In the genomic region with DNA sequence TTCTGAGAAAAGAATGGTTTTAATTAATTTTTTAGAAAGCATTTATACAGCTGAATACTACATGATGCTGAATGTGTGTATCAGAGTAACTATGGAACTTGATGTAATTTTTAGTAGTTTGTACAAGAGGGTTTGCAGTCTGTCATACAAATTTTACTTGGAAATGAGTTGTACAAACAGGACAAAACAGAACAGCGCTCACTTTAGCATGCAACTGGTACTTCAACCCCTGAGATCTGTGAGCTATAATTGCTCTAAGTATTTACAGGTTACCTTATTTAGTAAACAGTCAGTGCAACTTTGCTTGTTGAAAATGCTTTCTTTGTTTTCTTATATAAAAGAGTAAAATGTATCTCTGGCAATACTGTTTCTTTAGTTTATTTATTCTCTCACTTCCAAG, we compare ENCODE assay signal across 11 cellular contexts. TPM values are rescaled to one million over a fixed set of nuclear protein-coding genes. Genes with fewer than 3 reads are reported as not detected.
DNase-seq lines count a peak whose midpoint lies in the region; ATAC-seq, FAIRE-seq and TF ChIP-seq lines count a peak whose summit lies in the region.
"Had no signal": no experiment of that assay in that cellular context is flagged by ENCODE, and none has a peak within 500 bp of the region (broad histone marks: within the 10 kb centered on the region; RNA-seq: fewer than 3 reads in every experiment).

No MANE protein-coding gene starts in this region.

- DNase-seq in GM12891 (ENCODE audit: insufficient read length, low spot score) (no peak), OCI-M1 (lab: John Stamatoyannopoulos, UW) (peak; percentile 25), fibroblast of peridontal ligament (ENCODE audit: extremely low read depth) (peak; percentile 53), prostate gland (ENCODE audit: low spot score) (no peak), adrenal gland (no peak), NCI-H187 treated with DMSO at 0.1 percent for 48 hours (lab: John Stamatoyannopoulos, UW) (no peak)
- DNase-seq in activated CD8-positive, alpha-beta memory T cell treated with anti-CD3 and anti-CD28 coated beads, Interleukin-2, amount 10 ng/mL, durations not matched to agents 7 days and 5 days, result no peak
- DNase-seq: activated CD8-positive, alpha-beta memory T cell treated with anti-CD3 and anti-CD28 coated beads for 24 hours; effector CD4-positive, alpha-beta T cell had no signal

- H3K4me1 ChIP-seq in prostate gland (replicated peaks) (peaks cover 2% of the 10 kb centered on the region), adrenal gland (replicated peaks in 1 of 2) (no peaks in the 10 kb centered on the region)

- H3K27ac Mint-ChIP-seq in activated CD8-positive, alpha-beta memory T cell treated with anti-CD3 and anti-CD28 coated beads, Interleukin-2, amount 10 ng/mL, durations not matched to agents 7 days and 5 days, result no peak overlapping the region

- WGBS in prostate gland, result 13% methylated on average over 1 of the region's 1 CpG
- WGBS in adrenal gland, 4 donors, result 16 to 39% (median 32%) methylated on average over 1 of the region's 1 CpG

- H3K4me3 Mint-ChIP-seq in activated CD8-positive, alpha-beta memory T cell treated with anti-CD3 and anti-CD28 coated beads, Interleukin-2, amount 10 ng/mL, durations not matched to agents 7 days and 5 days, result no peak overlapping the region

- H3K9me3 ChIP-seq in prostate gland (no peaks in the 10 kb centered on the region), adrenal gland (replicated peaks in 1 of 3) (no peaks in the 10 kb centered on the region)

- CTCF ChIA-PET in activated CD8-positive, alpha-beta memory T cell treated with anti-CD3 and anti-CD28 coated beads, Interleukin-2, amount 10 ng/mL, durations not matched to agents 7 days and 5 days (lab: Charles Lee), result no interaction called here

- TF ChIP-seq POLR2A in GM12891 (IDR thresholded peaks at IDR 0.05; ENCODE audit: low read depth, low read length) (peak; percentile 43; the same call in 1 of the 2 replicates), prostate gland (IDR thresholded peaks at IDR 0.05) (no peak), adrenal gland (IDR thresholded peaks at IDR 0.05) (no peak)

- H3K4me1 Mint-ChIP-seq in activated CD8-positive, alpha-beta memory T cell treated with anti-CD3 and anti-CD28 coated beads, Interleukin-2, amount 10 ng/mL, durations not matched to agents 7 days and 5 days, result no peaks in the 10 kb centered on the region

- H3K27me3 ChIP-seq in prostate gland (replicated peaks; ENCODE audit: insufficient read depth) (no peaks in the 10 kb centered on the region), adrenal gland (peaks cover 16% of the 10 kb centered on the region)

- no peak for FAIRE-seq in GM12891 (lab: Jason Lieb, UNC)

- TF ChIP-seq CTCF in prostate gland (IDR thresholded peaks at IDR 0.05) (peak in 1 of 4 experiments; percentile 23), adrenal gland (IDR thresholded peaks at IDR 0.05) (peak in 1 of 6 experiments; percentile 7)

- peaks cover 72% of the 10 kb centered on the region for H3K27me3 Mint-ChIP-seq in activated CD8-positive, alpha-beta memory T cell treated with anti-CD3 and anti-CD28 coated beads, Interleukin-2, amount 10 ng/mL, durations not matched to agents 7 days and 5 days

- intact Hi-C loops in prostate gland (cut with DNase I), result no loop called here
- intact Hi-C loops in adrenal gland (cut with DNase I), result no loop called here

- H3K36me3 Mint-ChIP-seq in activated CD8-positive, alpha-beta memory T cell treated with anti-CD3 and anti-CD28 coated beads, Interleukin-2, amount 10 ng/mL, durations not matched to agents 7 days and 5 days, result no peaks in the 10 kb centered on the region

- H3K36me3 ChIP-seq in prostate gland (no peaks in the 10 kb centered on the region), adrenal gland (replicated peaks in 1 of 2) (no peaks in the 10 kb centered on the region)

- peak overlapping the region; percentile 5 to 13 for H3K4me3 ChIP-seq in prostate gland
- H3K4me3 ChIP-seq in adrenal gland, result peak overlapping the region in 1 of 4 donors; percentile 25

- ATAC-seq in HG02938 (IDR thresholded peaks at IDR 0.05; ENCODE audit: unreplicated experiment), result no peak
- ATAC-seq in activated CD8-positive, alpha-beta memory T cell treated with anti-CD3 and anti-CD28 coated beads, Interleukin-2, amount 10 ng/mL, durations not matched to agents 7 days and 5 days, result no peak
- ATAC-seq: Panc1 had no signal

- no peaks in the 10 kb centered on the region for H3K9me3 Mint-ChIP-seq in activated CD8-positive, alpha-beta memory T cell treated with anti-CD3 and anti-CD28 coated beads, Interleukin-2, amount 10 ng/mL, durations not matched to agents 7 days and 5 days (ENCODE audit: low read depth)

- H3K27ac ChIP-seq in prostate gland (peak overlapping the region; percentile 45 to 68), adrenal gland (peak overlapping the region in 1 of 5 donors; percentile 13)

TF ChIP-seq in GM12891, 5 proteins besides CTCF, POLR2A, EP300 and RAD21:
- TF ChIP-seq POLR2AphosphoS5 (IDR thresholded peaks at IDR 0.05; ENCODE audit: low read depth, low read length) (no peak), PAX5 (IDR thresholded peaks at IDR 0.05; ENCODE audit: insufficient read depth, low read length, severe bottlenecking) (no peak), POU2F2 (IDR thresholded peaks at IDR 0.05; ENCODE audit: low read depth, low read length) (no peak), SPI1 (IDR thresholded peaks at IDR 0.05; ENCODE audit: low read depth, low read length) (no peak), TAF1 (IDR thresholded peaks at IDR 0.05; ENCODE audit: low read depth, low read length) (no peak; the same call in 1 of the 2 replicates)

RNA-seq across cellular contexts. Expression of a gene that starts 0.7 kb away (rescaled TPM):
- polyA plus RNA-seq in GM12891 (2012; ENCODE audit: low read depth, missing spikeins), result 19.6 TPM
- total RNA-seq in prostate gland (10 to 100 TPM; 21.2 to 74.1 TPM), adrenal gland (1 to 10 TPM in 7 of 8 donors, under 1 TPM in 1; 0.88 to 6.7 (median 3.3) TPM)
- 1 to 10 TPM; 1.2 to 3.8 (median 2.0) TPM for polyA plus RNA-seq in adrenal gland
- total RNA-seq in activated CD8-positive, alpha-beta memory T cell treated with anti-CD3 and anti-CD28 coated beads, Interleukin-2, amount 10 ng/mL, durations not matched to agents 7 days and 5 days, result under 1 TPM; 0.12 to 0.28 TPM

Comparison
In these comparisons a context has a peak if more than half of its experiments do, and no peak if none do; other contexts are left out.
1. DNase-seq: peak in OCI-M1 (single experiment) and fibroblast of peridontal ligament (single experiment); none in GM12891 (single experiment), prostate gland (single experiment), adrenal gland (0 of 7), activated CD8-positive, alpha-beta memory T cell treated with anti-CD3 and anti-CD28 coated beads, Interleukin-2, amount 10 ng/mL, durations not matched to agents 7 days and 5 days (single experiment) and NCI-H187 treated with DMSO at 0.1 percent for 48 hours (single experiment).